In genomic region chr17:68324114-68324513, GRCh38 we compare ENCODE assay signal across 22 cellular contexts.
"Had no signal": no experiment of that assay in that cellular context is flagged by ENCODE, and none has a peak within 500 bp of the region (broad histone marks: within the 10 kb centered on the region; RNA-seq: fewer than 3 reads in every experiment).

No MANE protein-coding gene starts in this region.

- ATAC-seq: effector memory CD8-positive, alpha-beta T cell; heart left ventricle; left colon; right cardiac atrium; stimulated activated effector memory CD8-positive, alpha-beta T cell treated with anti-CD3 and anti-CD28 coated beads, Interleukin-12 subunit alpha, Interleukin-12 subunit beta, amount 100 ng/mL, for 72 hours; stimulated activated naive CD8-positive, alpha-beta T cell treated with anti-CD3 and anti-CD28 coated beads, Interleukin-15, amount 100 ng/mL, for 72 hours had no signal

- H3K9me3 ChIP-seq: esophagus squamous epithelium, heart left ventricle, neutrophil, ovary, prostate gland, transverse colon, uterus had no signal

- H3K27me3 ChIP-seq: esophagus squamous epithelium, heart left ventricle, neutrophil, ovary, transverse colon, uterus had no signal

- H3K27ac ChIP-seq: esophagus squamous epithelium, heart left ventricle, neutrophil, ovary, prostate gland, transverse colon, uterus, WERI-Rb-1 had no signal

- H3K4me3 ChIP-seq: esophagus squamous epithelium, heart left ventricle, ovary, prostate gland, transverse colon, uterus had no signal

- H3K4me1 ChIP-seq: esophagus squamous epithelium, prostate gland, transverse colon, uterus had no signal

- DNase-seq: activated CD4-positive, alpha-beta T cell treated with anti-CD3 and anti-CD28 coated beads, Interleukin-2, amount 50 U/mL, for 1 hour; activated CD4-positive, CD25-positive, alpha-beta regulatory T cell treated with anti-CD3 and anti-CD28 coated beads, Interleukin-2, amount 50 U/mL, for 72 hours; activated CD8-positive, alpha-beta memory T cell treated with anti-CD3 and anti-CD28 coated beads for 24 hours; activated CD8-positive, alpha-beta memory T cell treated with anti-CD3 and anti-CD28 coated beads, Interleukin-2, amount 50 U/mL, for 4 hours; activated naive CD4-positive, alpha-beta T cell treated with anti-CD3 and anti-CD28 coated beads for 36 hours; activated T-cell treated with anti-CD3 and anti-CD28 coated beads, Interleukin-2, amount 50 U/mL, for 24 hours; central memory CD4-positive, alpha-beta T cell; effector memory CD8-positive, alpha-beta T cell; esophagus squamous epithelium; heart left ventricle; left colon; ovary; right cardiac atrium; small intestine; stimulated activated CD4-positive, alpha-beta T cell treated with anti-CD3 and anti-CD28 coated beads, Interleukin-2, amount 100 ng/mL, for 24 hours; stimulated activated naive CD8-positive, alpha-beta T cell treated with anti-CD3 and anti-CD28 coated beads, Interleukin-15, amount 100 ng/mL, for 72 hours; transverse colon; uterus; WERI-Rb-1 had no signal

- H3K36me3 ChIP-seq: esophagus squamous epithelium, heart left ventricle, neutrophil, ovary, prostate gland, transverse colon, uterus, WERI-Rb-1 had no signal
